ENCODE assay signal across 8 cellular contexts in the genomic region with DNA sequence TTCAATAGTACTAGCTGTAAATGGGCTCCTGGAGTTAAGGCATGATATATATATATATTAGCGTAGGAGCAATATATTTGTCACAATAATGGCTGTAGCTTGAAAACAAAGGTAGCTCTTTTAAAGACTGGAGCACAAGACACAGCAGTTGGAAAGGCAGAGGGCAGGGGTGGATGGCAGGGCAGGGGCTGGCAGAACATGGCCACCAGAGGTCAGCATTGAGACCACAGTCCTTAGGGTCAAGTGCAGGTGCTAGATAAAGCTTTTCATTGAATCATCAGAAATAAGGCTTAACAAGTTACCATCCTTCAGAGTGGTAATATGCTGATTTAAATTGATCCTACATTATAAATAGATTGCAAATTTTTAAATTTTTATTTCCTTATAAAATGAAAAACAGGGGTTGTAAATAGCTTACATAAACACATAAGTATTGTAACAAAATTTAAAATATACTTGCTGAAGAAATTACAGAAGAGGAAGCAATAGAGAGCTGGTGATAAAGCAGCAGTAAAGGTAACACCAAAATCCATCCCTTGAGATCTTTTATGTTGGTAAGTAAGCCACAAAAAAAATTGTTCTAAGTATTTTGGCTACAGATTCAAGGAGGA.
DNase-seq lines count a peak whose midpoint lies in the region; ATAC-seq and TF ChIP-seq lines count a peak whose summit lies in the region.
"Had no signal": no experiment of that assay in that cellular context is flagged by ENCODE, and none has a peak within 500 bp of the region (broad histone marks: within the 10 kb centered on the region; RNA-seq: fewer than 3 reads in every experiment).

No MANE protein-coding gene starts in this region.

- intact Hi-C loops in left lung (cut with DNase I): no loop called here

- peak; percentile 57 to 66 for TF ChIP-seq CTCF in left lung (IDR thresholded peaks at IDR 0.05)

- no peaks in the 10 kb centered on the region for H3K27me3 ChIP-seq in left lung

- no peak overlapping the region for H3K4me3 ChIP-seq in left lung

- no peak overlapping the region for H3K27ac ChIP-seq in left lung

- peak; percentile 82 for ATAC-seq in left lung
- ATAC-seq in GM18867 (IDR thresholded peaks at IDR 0.05; ENCODE audit: unreplicated experiment): no peak
- ATAC-seq in GM18517 (IDR thresholded peaks at IDR 0.05; ENCODE audit: unreplicated experiment): no peak

- no peaks in the 10 kb centered on the region for H3K36me3 ChIP-seq in left lung

- H3K4me1 ChIP-seq in left lung: no peaks in the 10 kb centered on the region

- DNase-seq in GF-D8 (lab: John Stamatoyannopoulos, UW) (peak; percentile 5), HCEC 1CT (peak; percentile 58), NCI-H460 (ENCODE audit: extremely low read depth, low read depth) (peak; percentile 30), astrocyte of the hippocampus (ENCODE audit: low read depth, low spot score) (peak; percentile 63), left lung (no peak)
- DNase-seq: activated B cell treated with CpG ODN at 0.5 μM for 24 hours had no signal

- no peaks in the 10 kb centered on the region for H3K9me3 ChIP-seq in left lung

Comparison
In these comparisons a context has a peak if more than half of its experiments do, and no peak if none do; other contexts are left out.
1. DNase-seq: peak in GF-D8 (single experiment), HCEC 1CT (single experiment), NCI-H460 (single experiment) and astrocyte of the hippocampus (single experiment); none in left lung (0 of 2).